ENCODE assay signal across 9 cellular contexts in the genomic region with DNA sequence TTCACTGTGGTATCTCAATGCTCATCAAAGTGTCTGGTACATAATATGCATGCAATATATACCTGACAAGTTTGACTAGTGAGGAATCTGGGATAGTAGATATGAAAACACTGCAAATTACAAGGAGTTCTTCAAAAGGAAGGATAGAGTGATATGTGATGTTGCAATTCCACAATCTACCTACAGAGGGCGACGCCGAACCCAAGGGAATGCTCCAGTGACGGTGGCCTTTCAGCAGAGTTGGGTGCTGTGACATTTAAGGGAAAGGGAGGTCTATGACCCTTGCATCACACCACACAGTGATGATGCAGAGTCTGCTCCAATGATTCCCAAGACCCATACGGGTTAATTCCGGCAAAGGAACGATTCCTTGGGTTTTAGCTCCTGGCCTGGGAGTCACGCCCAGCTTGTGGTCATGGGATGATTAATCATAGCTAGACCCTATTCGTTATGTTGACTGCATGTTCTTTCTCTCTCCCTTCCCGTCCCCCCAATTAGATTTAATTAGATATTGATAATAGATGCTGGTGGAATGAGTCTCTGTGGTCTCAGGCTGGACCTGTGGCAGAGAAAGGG.
DNase-seq lines count a peak whose midpoint lies in the region; ATAC-seq and TF ChIP-seq lines count a peak whose summit lies in the region.
"Had no signal": no experiment of that assay in that cellular context is flagged by ENCODE, and none has a peak within 500 bp of the region (broad histone marks: within the 10 kb centered on the region; RNA-seq: fewer than 3 reads in every experiment).

No MANE protein-coding gene starts in this region.

- H3K27ac Mint-ChIP-seq in activated CD4-positive, alpha-beta memory T cell treated with anti-CD3 and anti-CD28 coated beads for 36 hours: no peak overlapping the region
- H3K27ac Mint-ChIP-seq in mesothelial cell of epicardium (no peak overlapping the region), T-helper 17 cell (no peak overlapping the region)
- no peak overlapping the region for H3K27ac Mint-ChIP-seq in activated CD8-positive, alpha-beta memory T cell treated with anti-CD3 and anti-CD28 coated beads, Interleukin-2, amount 10 ng/mL, durations not matched to agents 7 days and 5 days
- H3K27ac Mint-ChIP-seq: memory B cell had no signal

- H3K9me3 Mint-ChIP-seq in activated CD4-positive, alpha-beta memory T cell treated with anti-CD3 and anti-CD28 coated beads for 36 hours: peaks cover 3% of the 10 kb centered on the region
- no peaks in the 10 kb centered on the region for H3K9me3 Mint-ChIP-seq in mesothelial cell of epicardium
- H3K9me3 Mint-ChIP-seq in activated CD8-positive, alpha-beta memory T cell treated with anti-CD3 and anti-CD28 coated beads, Interleukin-2, amount 10 ng/mL, durations not matched to agents 7 days and 5 days (ENCODE audit: low read depth): no peaks in the 10 kb centered on the region
- H3K9me3 Mint-ChIP-seq: memory B cell had no signal

- CTCF ChIA-PET in activated CD4-positive, alpha-beta memory T cell treated with anti-CD3 and anti-CD28 coated beads for 36 hours (lab: Charles Lee): interaction anchor here (0.7 to 1.7 kb wide), 5 partner anchors 10 to 116 kb away, joined by 3 to 11 read pairs (median 3); no protein-coding TSS in a partner anchor
- CTCF ChIA-PET in activated CD8-positive, alpha-beta memory T cell treated with anti-CD3 and anti-CD28 coated beads, Interleukin-2, amount 10 ng/mL, durations not matched to agents 7 days and 5 days (lab: Charles Lee): interaction anchor here (1.5 kb wide), 1 partner anchor 116 kb away, joined by 3 read pairs; no protein-coding TSS in a partner anchor

- H3K36me3 Mint-ChIP-seq in activated CD4-positive, alpha-beta memory T cell treated with anti-CD3 and anti-CD28 coated beads for 36 hours: no peaks in the 10 kb centered on the region
- H3K36me3 Mint-ChIP-seq in mesothelial cell of epicardium: no peaks in the 10 kb centered on the region
- H3K36me3 Mint-ChIP-seq in T-helper 17 cell (ENCODE audit: low read depth): peaks cover 2% of the 10 kb centered on the region
- H3K36me3 Mint-ChIP-seq in activated CD8-positive, alpha-beta memory T cell treated with anti-CD3 and anti-CD28 coated beads, Interleukin-2, amount 10 ng/mL, durations not matched to agents 7 days and 5 days: no peaks in the 10 kb centered on the region
- H3K36me3 Mint-ChIP-seq: memory B cell had no signal

- ATAC-seq in T-helper 17 cell: no peak
- ATAC-seq in HG02678 (IDR thresholded peaks at IDR 0.05; ENCODE audit: unreplicated experiment): no peak
- no peak for ATAC-seq in activated CD8-positive, alpha-beta memory T cell treated with anti-CD3 and anti-CD28 coated beads, Interleukin-2, amount 10 ng/mL, durations not matched to agents 7 days and 5 days

- DNase-seq in DMS53 (lab: John Stamatoyannopoulos, UW): peak; percentile 50
- DNase-seq in DMS53 treated with DMSO at 0.1 percent for 48 hours (lab: John Stamatoyannopoulos, UW; ENCODE audit: unreplicated experiment): no peak
- DNase-seq in HT-29 (ENCODE audit: low spot score): peak; percentile 39
- DNase-seq in activated CD4-positive, alpha-beta memory T cell treated with anti-CD3 and anti-CD28 coated beads for 36 hours: peak; percentile 23
- DNase-seq in mesothelial cell of epicardium (ENCODE audit: low spot score in 2 of 2, unreplicated experiment in 2 of 2): no peak
- no peak for DNase-seq in T-helper 17 cell
- no peak for DNase-seq in activated CD8-positive, alpha-beta memory T cell treated with anti-CD3 and anti-CD28 coated beads, Interleukin-2, amount 10 ng/mL, durations not matched to agents 7 days and 5 days

- peaks cover 2% of the 10 kb centered on the region for H3K27me3 Mint-ChIP-seq in activated CD4-positive, alpha-beta memory T cell treated with anti-CD3 and anti-CD28 coated beads for 36 hours
- H3K27me3 Mint-ChIP-seq in mesothelial cell of epicardium (ENCODE audit: low read depth) (peaks cover 35% of the 10 kb centered on the region), T-helper 17 cell (peaks cover 12% of the 10 kb centered on the region)
- H3K27me3 Mint-ChIP-seq in activated CD8-positive, alpha-beta memory T cell treated with anti-CD3 and anti-CD28 coated beads, Interleukin-2, amount 10 ng/mL, durations not matched to agents 7 days and 5 days: no peaks in the 10 kb centered on the region

- no peak overlapping the region for H3K4me3 Mint-ChIP-seq in activated CD4-positive, alpha-beta memory T cell treated with anti-CD3 and anti-CD28 coated beads for 36 hours
- no peak overlapping the region for H3K4me3 Mint-ChIP-seq in mesothelial cell of epicardium
- H3K4me3 Mint-ChIP-seq in T-helper 17 cell: no peak overlapping the region
- no peak overlapping the region for H3K4me3 Mint-ChIP-seq in activated CD8-positive, alpha-beta memory T cell treated with anti-CD3 and anti-CD28 coated beads, Interleukin-2, amount 10 ng/mL, durations not matched to agents 7 days and 5 days
- H3K4me3 Mint-ChIP-seq: memory B cell had no signal

- intact Hi-C loops in activated CD4-positive, alpha-beta memory T cell treated with anti-CD3 and anti-CD28 coated beads for 36 hours (cut with micrococcal nuclease): loop anchor here (1.0 kb wide), 1 partner anchor 116 kb away; no protein-coding TSS in a partner anchor

- H3K9me3 ChIP-seq in T-helper 17 cell (ENCODE audit: control insufficient read depth, low read length, poor library complexity, severe bottlenecking): no peaks in the 10 kb centered on the region

- POLR2A ChIA-PET in activated CD4-positive, alpha-beta memory T cell treated with anti-CD3 and anti-CD28 coated beads for 36 hours (lab: Charles Lee): no interaction called here

- H3K4me1 Mint-ChIP-seq in activated CD4-positive, alpha-beta memory T cell treated with anti-CD3 and anti-CD28 coated beads for 36 hours (ENCODE audit: low read depth): no peaks in the 10 kb centered on the region
- H3K4me1 Mint-ChIP-seq in mesothelial cell of epicardium: no peaks in the 10 kb centered on the region
- H3K4me1 Mint-ChIP-seq in T-helper 17 cell: no peaks in the 10 kb centered on the region
- H3K4me1 Mint-ChIP-seq in activated CD8-positive, alpha-beta memory T cell treated with anti-CD3 and anti-CD28 coated beads, Interleukin-2, amount 10 ng/mL, durations not matched to agents 7 days and 5 days: no peaks in the 10 kb centered on the region
- H3K4me1 Mint-ChIP-seq: memory B cell had no signal

- TF ChIP-seq CTCF in mesothelial cell of epicardium (IDR thresholded peaks at IDR 0.05; ENCODE audit: unreplicated experiment): peak; percentile 70

Comparison
In these comparisons a context has a peak if more than half of its experiments do, and no peak if none do; other contexts are left out.
1. DNase-seq: peak in DMS53 (single experiment), HT-29 (single experiment) and activated CD4-positive, alpha-beta memory T cell treated with anti-CD3 and anti-CD28 coated beads for 36 hours (single experiment); none in DMS53 treated with DMSO at 0.1 percent for 48 hours (single experiment), mesothelial cell of epicardium (0 of 2), T-helper 17 cell (0 of 3) and activated CD8-positive, alpha-beta memory T cell treated with anti-CD3 and anti-CD28 coated beads, Interleukin-2, amount 10 ng/mL, durations not matched to agents 7 days and 5 days (single experiment).